In the genomic region with DNA sequence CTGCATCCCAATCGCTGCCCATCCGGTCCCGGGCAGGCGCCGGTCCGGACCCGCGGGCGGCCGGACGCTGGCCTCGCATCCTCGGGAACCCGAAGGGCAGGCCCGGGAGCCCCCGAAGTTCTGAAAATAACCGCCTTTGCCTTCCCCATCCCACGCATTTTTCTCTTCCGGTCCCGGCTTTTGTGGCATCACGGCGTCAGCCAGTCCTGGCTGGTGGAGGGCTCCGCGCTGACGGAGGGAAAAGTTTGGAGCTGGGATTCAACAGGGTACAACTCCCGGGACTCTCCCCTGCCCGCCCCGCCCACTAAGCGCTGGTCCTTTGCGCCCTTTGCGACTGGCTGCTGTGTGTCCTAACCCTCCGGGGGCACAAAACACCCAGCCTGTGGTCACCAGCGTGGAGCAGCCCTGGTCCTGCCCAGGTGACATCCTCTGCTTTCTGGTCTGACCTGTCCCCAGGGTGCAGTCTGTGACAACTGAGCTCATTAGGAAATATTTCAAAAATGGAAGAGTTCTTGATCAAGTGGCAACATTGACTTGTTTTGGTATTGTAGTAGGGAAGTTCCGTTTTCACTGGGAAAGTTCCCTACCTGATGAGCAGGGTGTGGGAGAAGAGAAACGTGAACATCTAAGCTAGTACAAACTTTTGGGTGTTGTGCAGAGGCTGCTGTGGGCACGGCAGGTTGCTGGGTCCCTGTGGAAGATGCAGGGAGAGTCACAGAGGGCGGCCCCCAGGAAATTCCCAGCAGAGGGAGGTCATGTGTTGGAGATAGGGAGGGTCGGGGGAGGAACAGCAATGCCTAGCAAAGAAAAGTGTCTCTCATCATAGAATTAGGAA, we compare ENCODE assay signal across 9 cellular contexts. TPM values are rescaled to one million over a fixed set of nuclear protein-coding genes. Genes with fewer than 3 reads are reported as not detected.
A peak's percentile ranks its signal among the peaks of the same experiment; 100 is the strongest.
DNase-seq lines count a peak whose midpoint lies in the region; ATAC-seq and TF ChIP-seq lines count a peak whose summit lies in the region.
"Had no signal": no experiment of that assay in that cellular context is flagged by ENCODE, and none has a peak within 500 bp of the region (broad histone marks: within the 10 kb centered on the region; RNA-seq: fewer than 3 reads in every experiment).

No MANE protein-coding gene starts in this region.

- no peaks in the 10 kb centered on the region for H4K20me1 ChIP-seq in PC-3 (ENCODE audit: low read length)
- no peaks in the 10 kb centered on the region for H4K20me1 ChIP-seq in fibroblast of lung (ENCODE audit: control insufficient read depth, extremely low read depth, insufficient read depth, low read length)
- no peaks in the 10 kb centered on the region for H4K20me1 ChIP-seq in neural cell (ENCODE audit: insufficient read depth)

- ATAC-seq in PC-3 (no peak), HG02642 (IDR thresholded peaks at IDR 0.05; ENCODE audit: poor library complexity, unreplicated experiment) (no peak), GM21381 (IDR thresholded peaks at IDR 0.05; ENCODE audit: unreplicated experiment) (no peak), HG02870 (IDR thresholded peaks at IDR 0.05; ENCODE audit: unreplicated experiment) (no peak)

- H3K9ac ChIP-seq in PC-3 (ENCODE audit: low read length): no peak overlapping the region
- H3K9ac ChIP-seq in fibroblast of lung (ENCODE audit: insufficient read depth, low read length): peak overlapping the region; percentile 47
- peak overlapping the region; percentile 88 for H3K9ac ChIP-seq in neural cell (ENCODE audit: low read length)

- H3K9me2 ChIP-seq in PC-3 (replicated peaks; ENCODE audit: low read length) (no peaks in the 10 kb centered on the region), neural cell (ENCODE audit: insufficient read depth, low read length) (no peaks in the 10 kb centered on the region)

- no peaks in the 10 kb centered on the region for H3K36me3 ChIP-seq in PC-3 (ENCODE audit: low read depth, low read length)
- H3K36me3 ChIP-seq in fibroblast of lung (ENCODE audit: control insufficient read depth, insufficient read depth, low read length): no peaks in the 10 kb centered on the region
- no peaks in the 10 kb centered on the region for H3K36me3 ChIP-seq in neural cell (ENCODE audit: insufficient read depth, low read length)

- no peak overlapping the region for H2AFZ ChIP-seq in PC-3 (ENCODE audit: low read length)
- H2AFZ ChIP-seq in fibroblast of lung (ENCODE audit: low read length): peak overlapping the region; percentile 34
- H2AFZ ChIP-seq in neural cell (ENCODE audit: low read depth, low read length): peak overlapping the region; percentile 40

- H3K4me3 ChIP-seq in PC-3 (ENCODE audit: low read length): no peak overlapping the region
- peak overlapping the region; percentile 28 to 54 (median 46) for H3K4me3 ChIP-seq in fibroblast of lung (replicated peaks in 1 of 4; ENCODE audit: control extremely low read depth in 1 of 4, insufficient read depth in 1 of 4, low read depth in 3 of 4, low read length in 4 of 4)
- H3K4me3 ChIP-seq in neural cell (ENCODE audit: low read length): peak overlapping the region; percentile 83

- H3F3A ChIP-seq in PC-3 (ENCODE audit: low read length, unreplicated experiment): no peaks in the 10 kb centered on the region
- H3F3A ChIP-seq in neural cell (ENCODE audit: insufficient read depth, low read length, poor library complexity, severe bottlenecking): no peaks in the 10 kb centered on the region

- POLR2A ChIA-PET in PC-3 (lab: Charles Lee; ENCODE audit: unreplicated experiment): no interaction called here

- TF ChIP-seq RAD21 in neural cell (conservative IDR thresholded peaks at IDR 0.05): no peak

- CTCF ChIA-PET in PC-3 (lab: Charles Lee): no interaction called here

- peak overlapping the region; percentile 31; the same call in 1 of the 2 replicates for H3K4me2 ChIP-seq in PC-3 (ENCODE audit: low read length)
- peak overlapping the region; percentile 83 for H3K4me2 ChIP-seq in fibroblast of lung (ENCODE audit: extremely low read depth, insufficient read depth, low read length)
- H3K4me2 ChIP-seq in neural cell (ENCODE audit: low read length): peak overlapping the region; percentile 95

- TF ChIP-seq CTCF in PC-3 (conservative IDR thresholded peaks at IDR 0.05; ENCODE audit: low read depth, low read length) (no peak), fibroblast of lung (conservative IDR thresholded peaks at IDR 0.05 in 1 of 2, IDR thresholded peaks at IDR 0.05 in 1 of 2; ENCODE audit: low read depth in 1 of 2, low read length in 2 of 2) (no peak), neural cell (IDR thresholded peaks at IDR 0.05; ENCODE audit: poor library complexity, severe bottlenecking) (no peak)

- peaks cover 89% of the 10 kb centered on the region for H3K27me3 ChIP-seq in PC-3 (ENCODE audit: low read length)
- peaks cover 6% of the 10 kb centered on the region for H3K27me3 ChIP-seq in fibroblast of lung (ENCODE audit: control insufficient read depth, insufficient read depth, low read length)
- H3K27me3 ChIP-seq in neural cell (ENCODE audit: insufficient read depth, low read depth, low read length): no peaks in the 10 kb centered on the region

- intact Hi-C loops in PC-3 (cut with micrococcal nuclease): no loop called here

- peak; percentile 45 for DNase-seq in NCI-H146 (lab: John Stamatoyannopoulos, UW)
- no peak for DNase-seq in NCI-H146 treated with DMSO at 0.1 percent for 48 hours (lab: John Stamatoyannopoulos, UW; ENCODE audit: unreplicated experiment)
- no peak for DNase-seq in PC-3
- DNase-seq in fibroblast of lung (ENCODE audit: low read depth in 2 of 2): peak in 1 of 2 donors; percentile 36
- DNase-seq: DND-41 had no signal

- H3K4me1 ChIP-seq in PC-3 (ENCODE audit: insufficient read depth, low read length) (no peaks in the 10 kb centered on the region), fibroblast of lung (ENCODE audit: control insufficient read depth, extremely low read depth, insufficient read depth, low read length) (no peaks in the 10 kb centered on the region)

- TF ChIP-seq EP300 in neural cell (conservative IDR thresholded peaks at IDR 0.05; ENCODE audit: poor library complexity, severe bottlenecking): no peak

- no peaks in the 10 kb centered on the region for H3K9me3 ChIP-seq in PC-3 (ENCODE audit: low read length)
- H3K9me3 ChIP-seq in fibroblast of lung (ENCODE audit: control insufficient read depth, insufficient read depth, low read depth, low read length): no peaks in the 10 kb centered on the region
- H3K9me3 ChIP-seq in neural cell (ENCODE audit: low read length): no peaks in the 10 kb centered on the region

- BruUV-seq in PC-3 (replicated peaks; lab: Mats Ljungman, UMichigan): no TSS peak

- H3K79me2 ChIP-seq in PC-3 (ENCODE audit: low read length): no peaks in the 10 kb centered on the region
- H3K79me2 ChIP-seq in fibroblast of lung (ENCODE audit: control insufficient read depth, insufficient read depth, low read length): no peaks in the 10 kb centered on the region
- peaks cover 54% of the 10 kb centered on the region for H3K79me2 ChIP-seq in neural cell (replicated peaks; ENCODE audit: insufficient read depth, low read length)

- no peak overlapping the region for H3K27ac ChIP-seq in PC-3 (ENCODE audit: low read length)
- no peak overlapping the region for H3K27ac ChIP-seq in fibroblast of lung (ENCODE audit: insufficient read depth, low read length)
- peak overlapping the region; percentile 69 for H3K27ac ChIP-seq in neural cell (ENCODE audit: low read length)

TF ChIP-seq in neural cell, 6 proteins besides CTCF, POLR2A, EP300 and RAD21:
- TF ChIP-seq POLR2AphosphoS5 (IDR thresholded peaks at IDR 0.05): peak; percentile 51
- TF ChIP-seq TAF1 (IDR thresholded peaks at IDR 0.05; ENCODE audit: low read depth): peak; percentile 34
- TF ChIP-seq, protein P1, sequence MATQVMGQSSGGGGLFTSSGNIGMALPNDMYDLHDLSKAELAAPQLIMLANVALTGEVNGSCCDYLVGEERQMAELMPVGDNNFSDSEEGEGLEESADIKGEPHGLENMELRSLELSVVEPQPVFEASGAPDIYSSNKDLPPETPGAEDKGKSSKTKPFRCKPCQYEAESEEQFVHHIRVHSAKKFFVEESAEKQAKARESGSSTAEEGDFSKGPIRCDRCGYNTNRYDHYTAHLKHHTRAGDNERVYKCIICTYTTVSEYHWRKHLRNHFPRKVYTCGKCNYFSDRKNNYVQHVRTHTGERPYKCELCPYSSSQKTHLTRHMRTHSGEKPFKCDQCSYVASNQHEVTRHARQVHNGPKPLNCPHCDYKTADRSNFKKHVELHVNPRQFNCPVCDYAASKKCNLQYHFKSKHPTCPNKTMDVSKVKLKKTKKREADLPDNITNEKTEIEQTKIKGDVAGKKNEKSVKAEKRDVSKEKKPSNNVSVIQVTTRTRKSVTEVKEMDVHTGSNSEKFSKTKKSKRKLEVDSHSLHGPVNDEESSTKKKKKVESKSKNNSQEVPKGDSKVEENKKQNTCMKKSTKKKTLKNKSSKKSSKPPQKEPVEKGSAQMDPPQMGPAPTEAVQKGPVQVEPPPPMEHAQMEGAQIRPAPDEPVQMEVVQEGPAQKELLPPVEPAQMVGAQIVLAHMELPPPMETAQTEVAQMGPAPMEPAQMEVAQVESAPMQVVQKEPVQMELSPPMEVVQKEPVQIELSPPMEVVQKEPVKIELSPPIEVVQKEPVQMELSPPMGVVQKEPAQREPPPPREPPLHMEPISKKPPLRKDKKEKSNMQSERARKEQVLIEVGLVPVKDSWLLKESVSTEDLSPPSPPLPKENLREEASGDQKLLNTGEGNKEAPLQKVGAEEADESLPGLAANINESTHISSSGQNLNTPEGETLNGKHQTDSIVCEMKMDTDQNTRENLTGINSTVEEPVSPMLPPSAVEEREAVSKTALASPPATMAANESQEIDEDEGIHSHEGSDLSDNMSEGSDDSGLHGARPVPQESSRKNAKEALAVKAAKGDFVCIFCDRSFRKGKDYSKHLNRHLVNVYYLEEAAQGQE (IDR thresholded peaks at IDR 0.05; ENCODE audit: borderline replicate concordance): peak; percentile 27
- TF ChIP-seq SMC3 (conservative IDR thresholded peaks at IDR 0.05; ENCODE audit: poor library complexity): no peak
- TF ChIP-seq MXI1 (conservative IDR thresholded peaks at IDR 0.05; ENCODE audit: poor library complexity, severe bottlenecking): peak; percentile 7
- no peak for TF ChIP-seq EZH2 (IDR thresholded peaks at IDR 0.05; ENCODE audit: borderline replicate concordance, insufficient read depth, low read length, poor library complexity, severe bottlenecking)

RNA-seq across cellular contexts. Expression of gene ARNT2, which starts 0.8 kb away (rescaled TPM):
- total RNA-seq in PC-3 (2014; rRNA removed) (0.11 and 0.35 TPM in 2 replicates), fibroblast of lung (9.8 and 15.5 TPM in 2 replicates)
- polyA plus RNA-seq in fibroblast of lung (29.5 and 61.2 TPM in 2 replicates), neural cell (41.2 and 49.8 TPM in 2 replicates)
- polyA plus RNA-seq in fibroblast of lung (2012): 17.7 and 45.5 TPM in 2 replicates
- polyA minus RNA-seq in fibroblast of lung (ENCODE audit: low replicate concordance) (61.3 and 109 TPM in 2 replicates), neural cell (63.1 and 69.0 TPM in 2 replicates)

Comparison
In these comparisons a context has a peak if more than half of its experiments do, and no peak if none do; other contexts are left out.
1. H3K4me2 ChIP-seq: peak in every context shown above with its lines; median percentile 95 in neural cell; 83 in fibroblast of lung; 31 in PC-3.